In the genomic region with DNA sequence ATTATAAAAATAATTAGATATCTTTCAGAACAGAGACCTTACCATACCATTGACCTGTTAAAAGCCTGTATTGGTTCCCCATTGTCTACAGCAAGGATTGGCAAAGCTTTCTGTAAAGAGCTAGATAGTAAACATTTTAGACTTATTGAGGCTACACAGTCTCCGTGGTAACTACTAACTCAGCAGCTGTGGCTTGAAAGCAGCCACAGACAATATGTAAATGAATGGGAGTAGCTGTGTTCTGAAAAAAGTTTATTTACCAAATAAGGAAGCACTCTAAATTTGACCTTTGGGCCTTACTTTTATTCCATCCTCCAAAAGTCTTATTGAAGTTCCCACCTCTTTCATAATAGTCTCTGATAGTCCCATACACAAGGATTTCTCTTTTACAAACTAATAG, we compare ENCODE assay signal across 16 cellular contexts. TPM values are rescaled to one million over a fixed set of nuclear protein-coding genes. Genes with fewer than 3 reads are reported as not detected.
DNase-seq lines count a peak whose midpoint lies in the region; ATAC-seq lines count a peak whose summit lies in the region.
"Had no signal": no experiment of that assay in that cellular context is flagged by ENCODE, and none has a peak within 500 bp of the region (broad histone marks: within the 10 kb centered on the region; RNA-seq: fewer than 3 reads in every experiment).

No MANE protein-coding gene starts in this region.

- peaks cover 13% of the 10 kb centered on the region for H3K4me1 Mint-ChIP-seq in activated CD4-positive, alpha-beta T cell treated with anti-CD3 and anti-CD28 coated beads, Interleukin-2, amount 10 ng/mL, durations not matched to agents 7 days and 5 days
- H3K4me1 Mint-ChIP-seq in dendritic cell treated with granulocyte-macrophage colony-stimulating factor and Interleukin-4, amounts not matched to agents 40 ng/mL and 50 ng/mL, for 4 days (ENCODE audit: low read depth) = peaks cover 14% of the 10 kb centered on the region

- no peaks in the 10 kb centered on the region for H3K9me3 Mint-ChIP-seq in activated CD4-positive, alpha-beta T cell treated with anti-CD3 and anti-CD28 coated beads, Interleukin-2, amount 10 ng/mL, durations not matched to agents 7 days and 5 days
- no peaks in the 10 kb centered on the region for H3K9me3 Mint-ChIP-seq in dendritic cell treated with granulocyte-macrophage colony-stimulating factor and Interleukin-4, amounts not matched to agents 40 ng/mL and 50 ng/mL, for 4 days
- H3K9me3 Mint-ChIP-seq: activated T-cell treated with anti-CD3 and anti-CD28 coated beads, Interleukin-2, amount 50 U/mL, for 4 hours; H9 had no signal

- no peak overlapping the region for H3K4me3 Mint-ChIP-seq in activated CD4-positive, alpha-beta T cell treated with anti-CD3 and anti-CD28 coated beads, Interleukin-2, amount 10 ng/mL, durations not matched to agents 7 days and 5 days
- H3K4me3 Mint-ChIP-seq in dendritic cell treated with granulocyte-macrophage colony-stimulating factor and Interleukin-4, amounts not matched to agents 40 ng/mL and 50 ng/mL, for 4 days = no peak overlapping the region
- H3K4me3 Mint-ChIP-seq: activated T-cell treated with anti-CD3 and anti-CD28 coated beads, Interleukin-2, amount 50 U/mL, for 4 hours; H9 had no signal

- POLR2A ChIA-PET in activated CD4-positive, alpha-beta T cell treated with anti-CD3 and anti-CD28 coated beads, Interleukin-2, amount 10 ng/mL, durations not matched to agents 7 days and 5 days (lab: Charles Lee) = no interaction called here

- peak; percentile 29 for DNase-seq in activated CD4-positive, alpha-beta T cell treated with anti-CD3 and anti-CD28 coated beads, Interleukin-2, amount 10 ng/mL, durations not matched to agents 7 days and 5 days
- no peak for DNase-seq in activated CD4-positive, alpha-beta T cell treated with anti-CD3 and anti-CD28 coated beads for 48 hours
- DNase-seq in MV-4-11 (lab: John Stamatoyannopoulos, UW) (peak; percentile 50), renal cortical epithelial cell (ENCODE audit: low read depth) (peak; percentile 19), AG08395 (ENCODE audit: low spot score) (no peak)
- DNase-seq: activated T-cell treated with anti-CD3 and anti-CD28 coated beads, Interleukin-2, amount 50 U/mL, for 4 hours; aorta; BE2C; gastrocnemius medialis; H9; NCI-H82; SIG-M5 had no signal

- ATAC-seq in HG02973 (IDR thresholded peaks at IDR 0.05; ENCODE audit: unreplicated experiment) = no peak
- ATAC-seq in HG02938 (IDR thresholded peaks at IDR 0.05; ENCODE audit: unreplicated experiment) = no peak
- ATAC-seq: activated T-cell treated with anti-CD3 and anti-CD28 coated beads, Interleukin-2, amount 50 U/mL, for 4 hours; gastrocnemius medialis had no signal

- H3K36me3 Mint-ChIP-seq in activated CD4-positive, alpha-beta T cell treated with anti-CD3 and anti-CD28 coated beads, Interleukin-2, amount 10 ng/mL, durations not matched to agents 7 days and 5 days (ENCODE audit: low read depth) = no peaks in the 10 kb centered on the region
- no peaks in the 10 kb centered on the region for H3K36me3 Mint-ChIP-seq in dendritic cell treated with granulocyte-macrophage colony-stimulating factor and Interleukin-4, amounts not matched to agents 40 ng/mL and 50 ng/mL, for 4 days (ENCODE audit: low read depth)

- CTCF ChIA-PET in activated CD4-positive, alpha-beta T cell treated with anti-CD3 and anti-CD28 coated beads, Interleukin-2, amount 10 ng/mL, durations not matched to agents 7 days and 5 days (lab: Charles Lee) = interaction anchor here (0.7 kb wide), 1 partner anchor 66 kb away, joined by 3 read pairs; no protein-coding TSS in a partner anchor

- intact Hi-C loops in dendritic cell treated with granulocyte-macrophage colony-stimulating factor and Interleukin-4, amounts not matched to agents 40 ng/mL and 50 ng/mL, for 4 days (cut with micrococcal nuclease) = no loop called here

- H3K27me3 Mint-ChIP-seq in activated CD4-positive, alpha-beta T cell treated with anti-CD3 and anti-CD28 coated beads, Interleukin-2, amount 10 ng/mL, durations not matched to agents 7 days and 5 days = no peaks in the 10 kb centered on the region
- H3K27me3 Mint-ChIP-seq in dendritic cell treated with granulocyte-macrophage colony-stimulating factor and Interleukin-4, amounts not matched to agents 40 ng/mL and 50 ng/mL, for 4 days = peaks cover 5% of the 10 kb centered on the region

- H3K27ac Mint-ChIP-seq in activated CD4-positive, alpha-beta T cell treated with anti-CD3 and anti-CD28 coated beads, Interleukin-2, amount 10 ng/mL, durations not matched to agents 7 days and 5 days = peak overlapping the region; percentile 11
- peak overlapping the region; percentile 59 for H3K27ac Mint-ChIP-seq in dendritic cell treated with granulocyte-macrophage colony-stimulating factor and Interleukin-4, amounts not matched to agents 40 ng/mL and 50 ng/mL, for 4 days

RNA-seq across cellular contexts. Expression of gene NUP210L, which starts 39.7 kb away (rescaled TPM):
- under 1 TPM; 0.04 to 0.12 TPM for total RNA-seq in activated CD4-positive, alpha-beta T cell treated with anti-CD3 and anti-CD28 coated beads, Interleukin-2, amount 10 ng/mL, durations not matched to agents 7 days and 5 days
- total RNA-seq in renal cortical epithelial cell = 0.05 TPM in 1 of 2 replicates, not detected in the other
- total RNA-seq: kidney epithelial cell had no signal

Comparison
In these comparisons a context has a peak if more than half of its experiments do, and no peak if none do; other contexts are left out.
1. DNase-seq: peak in activated CD4-positive, alpha-beta T cell treated with anti-CD3 and anti-CD28 coated beads, Interleukin-2, amount 10 ng/mL, durations not matched to agents 7 days and 5 days (single experiment), MV-4-11 (single experiment) and renal cortical epithelial cell (single experiment); none in activated CD4-positive, alpha-beta T cell treated with anti-CD3 and anti-CD28 coated beads for 48 hours (single experiment) and AG08395 (single experiment).